ENCODE assay signal across 8 cellular contexts in genomic region chr4:40401096-40401495, GRCh38.
"Had no signal": no experiment of that assay in that cellular context is flagged by ENCODE, and none has a peak within 500 bp of the region (broad histone marks: within the 10 kb centered on the region; RNA-seq: fewer than 3 reads in every experiment).

No MANE protein-coding gene starts in this region.

- DNase-seq: GM23248, GOT3, H7, H9, HFFc6 had no signal

- H3K4me2 ChIP-seq: GM23338 had no signal

- H3K4me3 Mint-ChIP-seq: GM23338, H9, HFFc6 had no signal

- H3K27ac ChIP-seq: GM23248 had no signal

- ATAC-seq: GM23338, HCT116 had no signal

- H3K9me3 ChIP-seq: HAP-1 had no signal

- H3K36me3 ChIP-seq: HAP-1 had no signal

- H3K4me1 ChIP-seq: HAP-1 had no signal

- H3K27ac Mint-ChIP-seq: GM23338, HFFc6 had no signal

- H3K9me3 Mint-ChIP-seq: HFFc6 had no signal

- H3K9ac ChIP-seq: GM23248 had no signal

- H3K4me3 ChIP-seq: GM23248, GM23338, HAP-1 had no signal

- H2AFZ ChIP-seq: GM23248, GM23338 had no signal
